1 cellular context compared by ENCODE assay signal in the genomic region with DNA sequence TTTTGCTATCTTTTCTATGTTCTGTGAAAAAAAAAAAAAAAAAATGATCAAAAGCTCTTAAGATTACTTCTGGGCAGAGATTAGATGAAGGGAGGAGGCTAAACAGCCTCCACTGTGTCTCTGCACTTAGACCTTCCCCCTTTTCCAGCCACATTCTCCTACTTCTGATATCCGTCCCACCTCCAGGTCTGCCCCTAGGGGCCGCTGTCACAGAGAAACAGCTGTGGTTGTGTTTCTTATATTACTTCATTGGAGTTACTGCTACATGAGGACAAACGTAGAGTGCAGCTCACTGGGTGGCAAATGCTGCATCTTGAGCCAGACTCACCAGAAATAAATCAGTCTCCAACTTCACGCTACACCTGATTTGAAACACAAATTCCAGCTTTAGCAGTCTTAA.
TF ChIP-seq lines count a peak whose summit lies in the region.

No MANE protein-coding gene starts in this region.

TF ChIP-seq in GM12878, 131 proteins besides CTCF, POLR2A, EP300 and RAD21 (continued from another document):
- TF ChIP-seq FOXM1 (IDR thresholded peaks at IDR 0.05; ENCODE audit: low read depth, low read length) (no peak), NFIC (IDR thresholded peaks at IDR 0.05; ENCODE audit: low read depth, low read length) (no peak), STAT3 (IDR thresholded peaks at IDR 0.05; ENCODE audit: low read depth, low read length) (no peak), ZZZ3 (IDR thresholded peaks at IDR 0.05; ENCODE audit: control insufficient read depth, insufficient read length, low read depth) (no peak), BHLHE40 (IDR thresholded peaks at IDR 0.05; ENCODE audit: borderline replicate concordance in 1 of 2, low read depth in 2 of 2, low read length in 1 of 2) (no peak), ZBTB33 (IDR thresholded peaks at IDR 0.05) (no peak), ZNF207 (IDR thresholded peaks at IDR 0.05; ENCODE audit: borderline replicate concordance) (no peak), BRCA1 (IDR thresholded peaks at IDR 0.05; ENCODE audit: low read depth, low read length) (no peak), BCL3 (IDR thresholded peaks at IDR 0.05; ENCODE audit: borderline replicate concordance, insufficient read depth, low read depth, low read length, poor library complexity, severe bottlenecking) (no peak), POLR2AphosphoS2 (IDR thresholded peaks at IDR 0.05; ENCODE audit: low read depth, low read length) (no peak), SMAD1 (IDR thresholded peaks at IDR 0.05; ENCODE audit: low read depth, partially characterized antibody) (no peak), MYB (IDR thresholded peaks at IDR 0.05; ENCODE audit: borderline replicate concordance, low read depth, low read length) (no peak), PBX3 (IDR thresholded peaks at IDR 0.05; ENCODE audit: insufficient replicate concordance, low read depth, low read length) (no peak)
